ENCODE assay signal across 14 cellular contexts in the genomic region with DNA sequence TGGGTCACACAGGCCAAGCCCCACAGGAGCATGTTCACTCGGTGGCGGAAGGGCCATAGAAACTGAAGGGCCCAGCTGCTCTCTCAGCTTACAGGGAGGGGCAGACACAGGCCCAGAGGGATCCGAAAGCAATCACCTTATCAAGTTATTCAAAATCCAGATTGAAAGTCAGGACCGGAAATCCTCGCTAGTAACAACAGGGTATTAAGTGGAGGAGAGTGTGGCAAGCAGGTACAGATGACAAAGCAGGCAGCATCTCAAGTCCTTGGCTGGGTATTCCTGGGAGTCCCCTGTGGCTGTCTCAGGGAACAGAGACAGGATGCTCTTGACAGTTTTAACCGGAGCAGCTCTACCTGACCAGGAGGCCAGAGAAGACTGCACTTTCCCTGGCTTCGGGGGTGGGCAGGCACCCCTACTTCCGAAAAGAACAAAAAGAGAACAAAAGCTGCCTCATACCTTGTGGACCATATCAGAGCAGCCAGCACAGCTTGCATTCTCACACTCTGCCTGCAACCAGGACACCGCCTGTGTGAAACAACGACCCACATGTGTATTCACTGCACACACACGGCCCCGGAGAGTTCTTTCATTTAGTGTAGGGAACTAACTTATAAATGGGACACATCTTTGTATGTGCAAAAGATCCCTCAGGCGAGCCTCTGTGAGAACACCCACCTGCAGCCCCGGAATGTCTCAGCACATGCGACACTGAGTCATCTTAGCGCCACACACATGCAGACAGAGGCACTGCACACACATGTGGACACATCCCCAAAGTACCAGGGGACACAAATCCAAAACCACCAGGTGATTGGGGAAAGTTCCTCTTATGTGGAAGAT.
DNase-seq lines count a peak whose midpoint lies in the region; ATAC-seq and TF ChIP-seq lines count a peak whose summit lies in the region.
"Had no signal": no experiment of that assay in that cellular context is flagged by ENCODE, and none has a peak within 500 bp of the region (broad histone marks: within the 10 kb centered on the region; RNA-seq: fewer than 3 reads in every experiment).

No MANE protein-coding gene starts in this region.

- H2BK5ac ChIP-seq in neuronal stem cell (ENCODE audit: low read length) = no peak overlapping the region

- H3K14ac ChIP-seq in neuronal stem cell (ENCODE audit: low read length) = no peak overlapping the region

- no peak overlapping the region for H3K18ac ChIP-seq in neuronal stem cell (ENCODE audit: low read length)

- no peak overlapping the region for H2BK15ac ChIP-seq in neuronal stem cell (ENCODE audit: low read length)

- no peak for ATAC-seq in mucosa of descending colon

- peak overlapping the region; percentile 11; the same call in 1 of the 2 replicates for H3K4me3 ChIP-seq in MM.1S (ENCODE audit: low read length)
- no peak overlapping the region for H3K4me3 ChIP-seq in mammary epithelial cell (replicated peaks in 1 of 3; ENCODE audit: insufficient read depth in 1 of 3, low read depth in 2 of 3, low read length in 3 of 3)
- no peak overlapping the region for H3K4me3 ChIP-seq in neuronal stem cell (ENCODE audit: low read length in 2 of 2)
- no peak overlapping the region for H3K4me3 ChIP-seq in GM23248
- no peak overlapping the region for H3K4me3 ChIP-seq in mucosa of descending colon
- H3K4me3 ChIP-seq: suprapubic skin had no signal

- H3K4me1 ChIP-seq in MM.1S (ENCODE audit: low read length) (peaks cover 19% of the 10 kb centered on the region), mammary epithelial cell (ENCODE audit: insufficient read depth, low read length) (peaks cover 30% of the 10 kb centered on the region), neuronal stem cell (ENCODE audit: control insufficient read depth in 2 of 2, insufficient read depth in 1 of 2, low read depth in 1 of 2, low read length in 2 of 2) (peaks cover 23 to 39% of the 10 kb centered on the region in 2 donors), GM23248 (ENCODE audit: insufficient read depth) (peaks cover 21% of the 10 kb centered on the region), mucosa of descending colon (ENCODE audit: low read depth) (peaks cover 20% of the 10 kb centered on the region)

- no peak overlapping the region for H3K23ac ChIP-seq in neuronal stem cell (ENCODE audit: low read depth, low read length, poor library complexity)

- H3K9ac ChIP-seq in MM.1S (ENCODE audit: low read length) = no peak overlapping the region
- H3K9ac ChIP-seq in mammary epithelial cell (ENCODE audit: insufficient read depth, low read length) = no peak overlapping the region
- no peak overlapping the region for H3K9ac ChIP-seq in neuronal stem cell (ENCODE audit: low read depth, low read length, poor library complexity)
- no peak overlapping the region for H3K9ac ChIP-seq in GM23248

- H3K27me3 ChIP-seq in MM.1S (replicated peaks; ENCODE audit: insufficient read depth, low read length) (no peaks in the 10 kb centered on the region), mammary epithelial cell (ENCODE audit: insufficient read depth, low read length) (no peaks in the 10 kb centered on the region), neuronal stem cell (ENCODE audit: control insufficient read depth in 3 of 3, insufficient read depth in 3 of 3, low read depth in 1 of 3, low read length in 3 of 3) (no peaks in the 10 kb centered on the region), GM23248 (replicated peaks; ENCODE audit: insufficient read depth) (no peaks in the 10 kb centered on the region)
- H3K27me3 ChIP-seq: suprapubic skin had no signal

- BruUV-seq in mammary epithelial cell (replicated peaks; lab: Mats Ljungman, UMichigan) = no TSS peak

- TF ChIP-seq CTCF in MM.1S (IDR thresholded peaks at IDR 0.05; ENCODE audit: low read length) = peak; percentile 21
- TF ChIP-seq CTCF in mammary epithelial cell (conservative IDR thresholded peaks at IDR 0.05 in 1 of 2, IDR thresholded peaks at IDR 0.05 in 1 of 2; ENCODE audit: extremely low read depth in 1 of 2, insufficient read depth in 1 of 2, low read depth in 1 of 2, low read length in 2 of 2) = peak in 1 of 2 donors; percentile 20
- TF ChIP-seq CTCF in mucosa of descending colon (IDR thresholded peaks at IDR 0.05) = no peak

- DNase-seq in DMS79 treated with DMSO at 0.1 percent for 48 hours (lab: John Stamatoyannopoulos, UW) (peak; percentile 32), MM.1S (peak; percentile 72), mammary epithelial cell (no peak), neuronal stem cell (ENCODE audit: low spot score) (no peak), 8988T (no peak), GM23248 (no peak), amniotic stem cell (lab: John Stamatoyannopoulos, UW) (no peak), mucosa of descending colon (no peak)
- DNase-seq: activated naive CD4-positive, alpha-beta T cell; cortex of kidney; NCI-H1048; SHP77; stimulated activated CD4-positive, alpha-beta T cell treated with anti-CD3 and anti-CD28 coated beads, Interleukin-1b, Interleukin-23, amount 100 ng/mL, for 48 hours had no signal

- CTCF ChIA-PET in mammary epithelial cell (lab: Charles Lee; ENCODE audit: low non-redundant PET) = interaction anchor here (0.5 to 0.6 kb wide), 2 partner anchors 35 to 126 kb away, joined by 3 to 7 read pairs; no protein-coding TSS in a partner anchor

- intact Hi-C loops in mammary epithelial cell (cut with micrococcal nuclease) (no loop called here), mucosa of descending colon (cut with DNase I, micrococcal nuclease) (no loop called here)

- H4K8ac ChIP-seq in neuronal stem cell (ENCODE audit: low read depth, low read length) = no peak overlapping the region

- dilution Hi-C loops in mammary epithelial cell (cut with HindIII; ENCODE audit: low sequenced_read_pairs) = loop anchor here (5.0 kb wide), 1 partner anchor 34 kb away; no protein-coding TSS in a partner anchor

- H3F3A ChIP-seq in MM.1S (ENCODE audit: insufficient read depth, low read length) (peaks cover 11% of the 10 kb centered on the region), GM23248 (ENCODE audit: insufficient read depth) (peaks cover 17% of the 10 kb centered on the region)

- H3K4me2 ChIP-seq in MM.1S (ENCODE audit: low read depth, low read length) (peak overlapping the region; percentile 49), mammary epithelial cell (ENCODE audit: insufficient read depth, low read depth, low read length) (peak overlapping the region; percentile 85), neuronal stem cell (ENCODE audit: insufficient read depth, low read length, poor library complexity, severe bottlenecking) (no peak overlapping the region), GM23248 (ENCODE audit: unreplicated experiment) (no peak overlapping the region)

- in situ Hi-C loops in mammary epithelial cell (cut with MboI; ENCODE audit: low sequenced_read_pairs in 2 of 2) (no loop called here), GM23248 (cut with MboI) (no loop called here)

- H2AFZ ChIP-seq in MM.1S (ENCODE audit: low read length) = no peak overlapping the region
- H2AFZ ChIP-seq in mammary epithelial cell (ENCODE audit: low read depth, low read length) = no peak overlapping the region
- H2AFZ ChIP-seq in neuronal stem cell (ENCODE audit: low read length) = no peak overlapping the region
- H2AFZ ChIP-seq in GM23248 = no peak overlapping the region

- H3K4ac ChIP-seq in neuronal stem cell (ENCODE audit: low read length) = no peak overlapping the region

- peaks cover 97% of the 10 kb centered on the region for H3K79me2 ChIP-seq in MM.1S (ENCODE audit: low read length)
- peaks cover 100% of the 10 kb centered on the region for H3K79me2 ChIP-seq in mammary epithelial cell (ENCODE audit: insufficient read depth, low read length)
- peaks cover 99% of the 10 kb centered on the region for H3K79me2 ChIP-seq in GM23248 (ENCODE audit: insufficient read depth)

- no peak overlapping the region for H4K91ac ChIP-seq in neuronal stem cell (ENCODE audit: low read depth, low read length, poor library complexity)

- peak overlapping the region; percentile 26 for H2BK12ac ChIP-seq in neuronal stem cell (ENCODE audit: low read length)

- peaks cover 5% of the 10 kb centered on the region for H3K79me1 ChIP-seq in neuronal stem cell (ENCODE audit: low read depth, low read length)

- H3K9me2 ChIP-seq in MM.1S (replicated peaks; ENCODE audit: insufficient read depth, low read length) (no peaks in the 10 kb centered on the region), GM23248 (ENCODE audit: insufficient read depth) (no peaks in the 10 kb centered on the region)

- H4K20me1 ChIP-seq in MM.1S (ENCODE audit: insufficient read depth, low read length) (peaks cover 2% of the 10 kb centered on the region; the same call in 1 of the 2 replicates), mammary epithelial cell (ENCODE audit: insufficient read depth, low read length) (no peaks in the 10 kb centered on the region), GM23248 (ENCODE audit: insufficient read depth) (peaks cover 10% of the 10 kb centered on the region)

- no peak overlapping the region for H2AK5ac ChIP-seq in neuronal stem cell (ENCODE audit: low read depth, low read length)

- H3K27ac ChIP-seq in MM.1S (ENCODE audit: low read length) (peak overlapping the region; percentile 36; the same call in 1 of the 2 replicates), mammary epithelial cell (ENCODE audit: insufficient read depth, low read depth, low read length) (no peak overlapping the region), neuronal stem cell (replicated peaks; ENCODE audit: low read length) (no peak overlapping the region), GM23248 (no peak overlapping the region)
- H3K27ac ChIP-seq: suprapubic skin had no signal

- no peaks in the 10 kb centered on the region for H3K9me3 ChIP-seq in MM.1S (replicated peaks; ENCODE audit: insufficient read depth, low read length)
- no peaks in the 10 kb centered on the region for H3K9me3 ChIP-seq in mammary epithelial cell (replicated peaks; ENCODE audit: insufficient read depth, low read length)
- peaks cover 0 to 3% of the 10 kb centered on the region in 2 donors for H3K9me3 ChIP-seq in neuronal stem cell (replicated peaks in 1 of 2; ENCODE audit: control insufficient read depth in 2 of 2, insufficient read depth in 1 of 2, low read depth in 1 of 2, low read length in 2 of 2)
- H3K9me3 ChIP-seq in GM23248 (ENCODE audit: low read depth) = no peaks in the 10 kb centered on the region
- no peaks in the 10 kb centered on the region for H3K9me3 ChIP-seq in mucosa of descending colon
- H3K9me3 ChIP-seq: suprapubic skin had no signal

- H2BK120ac ChIP-seq in neuronal stem cell (ENCODE audit: low read depth, low read length) = no peak overlapping the region

- H3K36me3 ChIP-seq in MM.1S (replicated peaks; ENCODE audit: insufficient read depth, low read length) = no peaks in the 10 kb centered on the region
- no peaks in the 10 kb centered on the region for H3K36me3 ChIP-seq in mammary epithelial cell (ENCODE audit: insufficient read depth, low read length)
- no peaks in the 10 kb centered on the region for H3K36me3 ChIP-seq in neuronal stem cell (replicated peaks in 1 of 2; ENCODE audit: control insufficient read depth in 2 of 2, insufficient read depth in 2 of 2, low read length in 2 of 2)
- no peaks in the 10 kb centered on the region for H3K36me3 ChIP-seq in GM23248 (ENCODE audit: low read depth)
- no peaks in the 10 kb centered on the region for H3K36me3 ChIP-seq in mucosa of descending colon (ENCODE audit: low read depth)
- H3K36me3 ChIP-seq: suprapubic skin had no signal

- WGBS in mammary epithelial cell (ENCODE audit: low coverage, missing lambda C conversion rate) = 15% methylated on average over 14 of the region's 16 CpGs
- no CpG with 5 or more reads among the region's 16 CpGs for WGBS in neuronal stem cell (ENCODE audit: extremely low coverage in 2 of 2, insufficient read length in 2 of 2, insufficient replicate concordance in 1 of 2), 2 donors
- 85 to 89% methylated on average over 16 of the region's 16 CpGs for WGBS in GM23248 (ENCODE audit: low coverage in 1 of 2, low lambda C conversion rate in 2 of 2, missing lambda C conversion rate in 2 of 2), 2 experiments

Comparison
In these comparisons a context has a peak if more than half of its experiments do, and no peak if none do; other contexts are left out.
1. DNase-seq: peak in DMS79 treated with DMSO at 0.1 percent for 48 hours (single experiment) and MM.1S (single experiment); none in mammary epithelial cell (single experiment), neuronal stem cell (single experiment), 8988T (single experiment), GM23248 (single experiment), amniotic stem cell (single experiment) and mucosa of descending colon (0 of 3).
2. H3K4me2 ChIP-seq: peak in MM.1S (single experiment) and mammary epithelial cell (single experiment); none in neuronal stem cell (single experiment) and GM23248 (single experiment).